Comparison of ENCODE assay signal across 8 cellular contexts in genomic region chr6:26025894-26026832, GRCh38.
A peak's percentile ranks its signal among the peaks of the same experiment; 100 is the strongest.
DNase-seq lines count a peak whose midpoint lies in the region; ATAC-seq and TF ChIP-seq lines count a peak whose summit lies in the region.

No MANE protein-coding gene starts in this region.

- H3K27ac Mint-ChIP-seq in central memory CD8-positive, alpha-beta T cell (ENCODE audit: low read depth): peak overlapping the region; percentile 96

- ATAC-seq in GM18907 (IDR thresholded peaks at IDR 0.05; ENCODE audit: unreplicated experiment): peak; percentile 44
- peak; percentile 39 for ATAC-seq in HG03175 (IDR thresholded peaks at IDR 0.05; ENCODE audit: unreplicated experiment)
- peak; percentile 48 for ATAC-seq in central memory CD8-positive, alpha-beta T cell (replicated peaks; ENCODE audit: extremely low read depth, poor library complexity, severe bottlenecking)

- DNase-seq in AG04450 (ENCODE audit: low read depth, low spot score) (peak; percentile 94), NCI-H345 (lab: John Stamatoyannopoulos, UW) (peak; percentile 98), kidney glomerular epithelial cell (lab: John Stamatoyannopoulos, UW) (peak; percentile 88)
- peak; percentile 75 for DNase-seq in activated CD4-positive, CD25-positive, alpha-beta regulatory T cell treated with anti-CD3 and anti-CD28 coated beads, Interleukin-2, amount 50 U/mL, for 16 hours (ENCODE audit: low read depth, low spot score)
- peak; percentile 83 to 93 for DNase-seq in central memory CD8-positive, alpha-beta T cell (ENCODE audit: low spot score in 2 of 2)
- DNase-seq in stimulated activated CD4-positive, alpha-beta T cell treated with anti-CD3 and anti-CD28 coated beads, Interleukin-15, amount 100 ng/mL, for 48 hours (ENCODE audit: low read depth in 2 of 2): peak; percentile 90

- H3K9me3 ChIP-seq in AG04450 (ENCODE audit: control insufficient read depth, insufficient read depth, low read length): no peaks in the 10 kb centered on the region

- CTCF ChIA-PET in AG04450 (lab: Charles Lee): interaction anchor here (0.5 to 2.8 kb wide), 39 partner anchors 10 to 1846 kb away, joined by 3 to 43 read pairs (median 4); a partner anchor contains a TSS

- no peaks in the 10 kb centered on the region for H3K27me3 ChIP-seq in AG04450 (ENCODE audit: control insufficient read depth, insufficient read depth, low read length)

- peak; percentile 93 for TF ChIP-seq CTCF in AG04450 (IDR thresholded peaks at IDR 0.05; ENCODE audit: low read depth, low read length)

- H3K9me3 Mint-ChIP-seq in central memory CD8-positive, alpha-beta T cell: no peaks in the 10 kb centered on the region

- H3K27ac ChIP-seq in AG04450 (ENCODE audit: low read depth, low read length): peak overlapping the region; percentile 91

- H3K27me3 Mint-ChIP-seq in central memory CD8-positive, alpha-beta T cell: no peaks in the 10 kb centered on the region

- H3K4me1 Mint-ChIP-seq in central memory CD8-positive, alpha-beta T cell: peaks cover 39% of the 10 kb centered on the region

- peak overlapping the region; percentile 78 for H3K4me3 ChIP-seq in AG04450 (ENCODE audit: low read depth, low read length)

- POLR2A ChIA-PET in AG04450 (lab: Yijun Ruan, JAX): interaction anchor here (0.7 to 10.2 kb wide), 23 partner anchors 9 to 1867 kb away, joined by 3 to 272 read pairs (median 5); a partner anchor contains a TSS

- peak overlapping the region; percentile 80 for H3K4me3 Mint-ChIP-seq in central memory CD8-positive, alpha-beta T cell

- peaks cover 23% of the 10 kb centered on the region for H3K36me3 Mint-ChIP-seq in central memory CD8-positive, alpha-beta T cell (ENCODE audit: insufficient read depth)

Comparison
In these comparisons a context has a peak if more than half of its experiments do, and no peak if none do; other contexts are left out.
1. Peak in every context shown above with its lines: DNase-seq, ATAC-seq, H3K4me3 ChIP-seq and H3K27ac ChIP-seq.